In the genomic region with DNA sequence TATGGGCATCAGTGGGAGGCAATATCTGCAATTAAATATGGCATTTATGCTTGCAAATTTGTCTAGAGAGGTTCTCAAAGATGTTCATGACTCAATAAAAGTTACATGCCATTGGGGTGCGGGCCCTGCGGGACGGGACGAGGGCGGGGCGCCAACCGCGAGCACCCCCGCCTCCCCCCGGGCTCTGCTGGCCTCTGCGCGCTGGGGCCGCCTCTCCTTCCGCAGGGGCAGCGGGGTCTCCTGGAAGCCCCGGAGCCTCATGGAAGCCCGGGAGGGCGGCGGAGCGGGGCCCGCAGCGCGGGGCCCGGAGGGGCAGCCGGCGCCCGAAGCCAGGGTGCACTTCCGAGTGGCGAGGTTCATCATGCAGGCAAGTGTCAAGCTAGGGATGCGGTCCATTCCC, we compare ENCODE assay signal across 33 cellular contexts.
"Had no signal": no experiment of that assay in that cellular context is flagged by ENCODE, and none has a peak within 500 bp of the region (broad histone marks: within the 10 kb centered on the region; RNA-seq: fewer than 3 reads in every experiment).

No MANE protein-coding gene starts in this region.

- H3K4me3 ChIP-seq: adrenal gland, body of pancreas, esophagus muscularis mucosa, gastrocnemius medialis, heart left ventricle had no signal

- H3K36me3 Mint-ChIP-seq: activated CD4-positive, alpha-beta memory T cell treated with anti-CD3 and anti-CD28 coated beads for 36 hours; activated CD8-positive, alpha-beta memory T cell treated with anti-CD3 and anti-CD28 coated beads, Interleukin-2, amount 10 ng/mL, durations not matched to agents 7 days and 5 days; activated naive CD8-positive, alpha-beta T cell treated with anti-CD3 and anti-CD28 coated beads for 36 hours had no signal

- H3K27me3 Mint-ChIP-seq: activated CD4-positive, alpha-beta T cell treated with anti-CD3 and anti-CD28 coated beads, Interleukin-2, amount 10 ng/mL, durations not matched to agents 24 days and 14 days; activated CD8-positive, alpha-beta memory T cell treated with anti-CD3 and anti-CD28 coated beads, Interleukin-2, amount 10 ng/mL, durations not matched to agents 7 days and 5 days; effector memory CD8-positive, alpha-beta T cell had no signal

- H3K36me3 ChIP-seq: adrenal gland, esophagus muscularis mucosa, gastrocnemius medialis, heart left ventricle had no signal

- H3K9me3 Mint-ChIP-seq: activated CD4-positive, alpha-beta T cell treated with anti-CD3 and anti-CD28 coated beads, Interleukin-2, amount 10 ng/mL, durations not matched to agents 24 days and 14 days; activated naive CD4-positive, alpha-beta T cell treated with anti-CD3 and anti-CD28 coated beads, Interleukin-2, amount 50 U/mL, for 24 hours; activated naive CD8-positive, alpha-beta T cell treated with anti-CD3 and anti-CD28 coated beads for 36 hours; activated naive CD8-positive, alpha-beta T cell treated with anti-CD3 and anti-CD28 coated beads, Interleukin-2, amount 50 U/mL, for 24 hours; activated T-helper 2 cell treated with anti-CD3 and anti-CD28 coated beads, Interferon-gamma antibody, Interleukin-2, Interleukin-4, amounts not matched to agents 10 μg/mL and 5 μg/mL and 100 μg/mL, durations not matched to agents 14 hours and 24 hours and 36 hours; effector memory CD8-positive, alpha-beta T cell had no signal

- DNase-seq: activated CD4-positive, alpha-beta memory T cell treated with anti-CD3 and anti-CD28 coated beads for 36 hours; activated CD4-positive, alpha-beta T cell treated with anti-CD3 and anti-CD28 coated beads for 36 hours; activated CD4-positive, alpha-beta T cell treated with anti-CD3 and anti-CD28 coated beads, Interleukin-2, amount 10 ng/mL, durations not matched to agents 24 days and 14 days; activated CD4-positive, CD25-positive, alpha-beta regulatory T cell; activated CD4-positive, CD25-positive, alpha-beta regulatory T cell treated with anti-CD3 and anti-CD28 coated beads, Interleukin-2, amount 50 U/mL, for 72 hours; activated CD8-positive, alpha-beta memory T cell treated with anti-CD3 and anti-CD28 coated beads, Interleukin-2, amount 10 ng/mL, durations not matched to agents 7 days and 5 days; activated CD8-positive, alpha-beta memory T cell treated with anti-CD3 and anti-CD28 coated beads, Interleukin-2, amount 50 U/mL, for 4 hours; activated CD8-positive, alpha-beta T cell treated with anti-CD3 and anti-CD28 coated beads, Interleukin-2, amount 10 ng/mL, durations not matched to agents 7 days and 5 days; activated effector memory CD4-positive, alpha-beta T cell treated with anti-CD3 and anti-CD28 coated beads, Interleukin-2, amount 50 U/mL, for 16 hours; activated naive CD4-positive, alpha-beta T cell treated with Interleukin-2 at 50 U/mL for 16 hours; activated naive CD8-positive, alpha-beta T cell treated with anti-CD3 and anti-CD28 coated beads for 36 hours; activated naive CD8-positive, alpha-beta T cell treated with anti-CD3 and anti-CD28 coated beads, Interleukin-2, amount 50 U/mL, for 24 hours; activated T-cell treated with anti-CD3 and anti-CD28 coated beads, Interleukin-2, amount 50 U/mL, for 1 hour; activated T-cell treated with anti-CD3 and anti-CD28 coated beads, Interleukin-2, amount 50 U/mL, for 48 hours; adrenal gland; amygdala; aorta; body of pancreas; caudate nucleus; cortex of kidney; dermis blood vessel endothelial cell; effector CD4-positive, alpha-beta T cell; effector memory CD8-positive, alpha-beta T cell; erythroblast; foreskin keratinocyte; gastrocnemius medialis; glutamatergic neuron; heart left ventricle; T-helper 2 cell had no signal

- H3K4me1 Mint-ChIP-seq: activated CD4-positive, alpha-beta T cell treated with anti-CD3 and anti-CD28 coated beads for 36 hours; activated CD4-positive, alpha-beta T cell treated with anti-CD3 and anti-CD28 coated beads, Interleukin-2, amount 10 ng/mL, durations not matched to agents 24 days and 14 days; activated CD8-positive, alpha-beta memory T cell treated with anti-CD3 and anti-CD28 coated beads, Interleukin-2, amount 10 ng/mL, durations not matched to agents 7 days and 5 days; activated naive CD4-positive, alpha-beta T cell treated with anti-CD3 and anti-CD28 coated beads, Interleukin-2, amount 50 U/mL, for 24 hours; activated naive CD8-positive, alpha-beta T cell treated with anti-CD3 and anti-CD28 coated beads for 36 hours; activated naive CD8-positive, alpha-beta T cell treated with anti-CD3 and anti-CD28 coated beads, Interleukin-2, amount 50 U/mL, for 24 hours had no signal

- H3K27ac Mint-ChIP-seq: activated CD4-positive, alpha-beta memory T cell treated with anti-CD3 and anti-CD28 coated beads for 36 hours; activated CD4-positive, alpha-beta T cell treated with anti-CD3 and anti-CD28 coated beads for 36 hours; activated CD4-positive, alpha-beta T cell treated with anti-CD3 and anti-CD28 coated beads, Interleukin-2, amount 10 ng/mL, durations not matched to agents 24 days and 14 days; activated CD8-positive, alpha-beta memory T cell treated with anti-CD3 and anti-CD28 coated beads, Interleukin-2, amount 10 ng/mL, durations not matched to agents 7 days and 5 days; activated CD8-positive, alpha-beta T cell treated with anti-CD3 and anti-CD28 coated beads, Interleukin-2, amount 10 ng/mL, durations not matched to agents 7 days and 5 days; activated naive CD4-positive, alpha-beta T cell treated with anti-CD3 and anti-CD28 coated beads, Interleukin-2, amount 50 U/mL, for 24 hours; activated naive CD8-positive, alpha-beta T cell treated with anti-CD3 and anti-CD28 coated beads for 36 hours; activated naive CD8-positive, alpha-beta T cell treated with anti-CD3 and anti-CD28 coated beads, Interleukin-2, amount 50 U/mL, for 24 hours; activated T-helper 1 cell treated with anti-CD3 and anti-CD28 coated beads, Interleukin-12 subunit alpha, Interleukin-12 subunit beta, Interleukin-2, Interleukin-4 antibody, amounts not matched to agents 30 ng/mL and 10 ng/mL and 1 ng/mL, durations not matched to agents 14 hours and 24 hours and 36 hours; activated T-helper 2 cell treated with anti-CD3 and anti-CD28 coated beads, Interferon-gamma antibody, Interleukin-2, Interleukin-4, amounts not matched to agents 10 μg/mL and 5 μg/mL and 100 μg/mL, durations not matched to agents 14 hours and 24 hours and 36 hours; effector memory CD8-positive, alpha-beta T cell had no signal

- H3K27me3 ChIP-seq: adrenal gland, body of pancreas, foreskin keratinocyte, gastrocnemius medialis had no signal

- H3K4me3 Mint-ChIP-seq: activated CD4-positive, alpha-beta memory T cell treated with anti-CD3 and anti-CD28 coated beads for 36 hours; activated CD4-positive, alpha-beta T cell treated with anti-CD3 and anti-CD28 coated beads for 36 hours; activated CD4-positive, alpha-beta T cell treated with anti-CD3 and anti-CD28 coated beads, Interleukin-2, amount 10 ng/mL, durations not matched to agents 24 days and 14 days; activated CD8-positive, alpha-beta memory T cell treated with anti-CD3 and anti-CD28 coated beads, Interleukin-2, amount 10 ng/mL, durations not matched to agents 7 days and 5 days; activated CD8-positive, alpha-beta T cell treated with anti-CD3 and anti-CD28 coated beads, Interleukin-2, amount 10 ng/mL, durations not matched to agents 7 days and 5 days; activated naive CD4-positive, alpha-beta T cell treated with anti-CD3 and anti-CD28 coated beads, Interleukin-2, amount 50 U/mL, for 24 hours; activated naive CD8-positive, alpha-beta T cell treated with anti-CD3 and anti-CD28 coated beads for 36 hours; activated naive CD8-positive, alpha-beta T cell treated with anti-CD3 and anti-CD28 coated beads, Interleukin-2, amount 50 U/mL, for 24 hours; activated T-helper 1 cell treated with anti-CD3 and anti-CD28 coated beads, Interleukin-12 subunit alpha, Interleukin-12 subunit beta, Interleukin-2, Interleukin-4 antibody, amounts not matched to agents 30 ng/mL and 10 ng/mL and 1 ng/mL, durations not matched to agents 14 hours and 24 hours and 36 hours; effector memory CD8-positive, alpha-beta T cell had no signal

- ATAC-seq: activated CD4-positive, alpha-beta T cell treated with anti-CD3 and anti-CD28 coated beads for 36 hours; activated CD8-positive, alpha-beta memory T cell treated with anti-CD3 and anti-CD28 coated beads, Interleukin-2, amount 10 ng/mL, durations not matched to agents 7 days and 5 days; activated CD8-positive, alpha-beta T cell treated with anti-CD3 and anti-CD28 coated beads, Interleukin-2, amount 10 ng/mL, durations not matched to agents 7 days and 5 days; activated naive CD8-positive, alpha-beta T cell treated with anti-CD3 and anti-CD28 coated beads, Interleukin-2, amount 50 U/mL, for 24 hours; body of pancreas; effector memory CD8-positive, alpha-beta T cell; foreskin keratinocyte; gastrocnemius medialis; heart left ventricle had no signal
